8 cellular contexts compared by ENCODE assay signal in genomic region chr12:121579981-121580868, GRCh38. TPM values are rescaled to one million over a fixed set of nuclear protein-coding genes. Genes with fewer than 3 reads are reported as not detected.
DNase-seq lines count a peak whose midpoint lies in the region; ATAC-seq and TF ChIP-seq lines count a peak whose summit lies in the region.

No MANE protein-coding gene starts in this region.

- TF ChIP-seq POLR2A in lower leg skin (IDR thresholded peaks at IDR 0.05), result no peak

- H3K27ac ChIP-seq in GM23338 (ENCODE audit: low read depth), result peak overlapping the region; percentile 100

- peaks cover 9% of the 10 kb centered on the region for H4K20me1 ChIP-seq in GM23338 (replicated peaks; ENCODE audit: insufficient read depth)

- H3K9me3 Mint-ChIP-seq in GM23338, result no peaks in the 10 kb centered on the region

- H3K9me2 ChIP-seq in GM23338 (ENCODE audit: insufficient read depth), result no peaks in the 10 kb centered on the region

- H3K4me1 Mint-ChIP-seq in GM23338, result peaks cover 37% of the 10 kb centered on the region

- ATAC-seq in GM23338, result peak; percentile 6
- no peak for ATAC-seq in HG02973 (IDR thresholded peaks at IDR 0.05; ENCODE audit: unreplicated experiment)

- DNase-seq in Ammon's horn (ENCODE audit: low spot score), result peak; percentile 79
- DNase-seq in GM23338 (ENCODE audit: low spot score), result peak; percentile 92
- DNase-seq in NCI-H510A treated with DMSO at 0.1 percent for 48 hours (lab: John Stamatoyannopoulos, UW), result peak; percentile 92
- peak; percentile 42 to 59 for DNase-seq in activated CD4-positive, alpha-beta T cell treated with anti-CD3 and anti-CD28 coated beads, Interleukin-2, amount 50 U/mL, for 24 hours (ENCODE audit: low read depth in 1 of 2, low spot score in 1 of 2)
- DNase-seq in dermis microvascular lymphatic vessel endothelial cell (ENCODE audit: low read depth in 2 of 2), result peak; percentile 20 to 62
- peak; percentile 53 to 94 for DNase-seq in lower leg skin (ENCODE audit: low spot score in 2 of 2)
- peak; percentile 50 to 66 for DNase-seq in stimulated activated CD4-positive, alpha-beta T cell treated with anti-CD3 and anti-CD28 coated beads, Interleukin-4, amount 100 ng/mL, for 4 hours

- no peaks in the 10 kb centered on the region for H3K27me3 ChIP-seq in GM23338 (ENCODE audit: insufficient read depth)

- peak overlapping the region; percentile 97 for H3K4me2 ChIP-seq in GM23338

- no peak overlapping the region for H2AFZ ChIP-seq in GM23338

- peaks cover 43% of the 10 kb centered on the region for H3F3A ChIP-seq in GM23338 (replicated peaks; ENCODE audit: low read depth)

- peak overlapping the region; percentile 90 for H3K4me3 ChIP-seq in GM23338
- peak overlapping the region; percentile 41 for H3K4me3 ChIP-seq in lower leg skin (ENCODE audit: low read depth, poor library complexity, severe bottlenecking)

- WGBS in lower leg skin, 2 donors, result 0 to 3% methylated on average over 35 to 54 of the region's 54 CpGs

- peak overlapping the region; percentile 90 for H3K4me3 Mint-ChIP-seq in GM23338

- H3K4me1 ChIP-seq in GM23338 (ENCODE audit: insufficient read depth), result peaks cover 26% of the 10 kb centered on the region

- TF ChIP-seq CTCF in GM23338 (conservative IDR thresholded peaks at IDR 0.05; ENCODE audit: low read depth in 2 of 2), result no peak
- no peak for TF ChIP-seq CTCF in lower leg skin (IDR thresholded peaks at IDR 0.05)

- H3K27ac Mint-ChIP-seq in GM23338, result peak overlapping the region; percentile 99

- peaks cover 70% of the 10 kb centered on the region for H3K79me2 ChIP-seq in GM23338 (replicated peaks; ENCODE audit: insufficient read depth)

- peaks cover 24% of the 10 kb centered on the region for H3K36me3 Mint-ChIP-seq in GM23338 (ENCODE audit: low read depth)

- intact Hi-C loops in lower leg skin (cut with DNase I; ENCODE audit: low total_unique reads), result loop anchor here (10.0 kb wide), 1 partner anchor 45 kb away; the partner anchor contains the start of gene ORAI1

- H3K27me3 Mint-ChIP-seq in GM23338 (ENCODE audit: insufficient read depth, low read depth, poor library complexity), result peaks cover 10% of the 10 kb centered on the region

- H3K36me3 ChIP-seq in GM23338 (ENCODE audit: insufficient read depth), result peaks cover 9% of the 10 kb centered on the region

TF ChIP-seq in GM23338, 12 proteins besides CTCF, POLR2A, EP300 and RAD21 (continues in another document):
- no peak for TF ChIP-seq ZNF331 (CRISPR knock-in tag; IDR thresholded peaks at IDR 0.05; ENCODE audit: low read depth)
- TF ChIP-seq CREB1 (CRISPR knock-in tag; IDR thresholded peaks at IDR 0.05; ENCODE audit: low read depth), result peak; percentile 89
- peak; percentile 61 for TF ChIP-seq POLR2AphosphoS5 (IDR thresholded peaks at IDR 0.05; ENCODE audit: low read depth)
- no peak for TF ChIP-seq REST (IDR thresholded peaks at IDR 0.05; ENCODE audit: unreplicated experiment)
- no peak for TF ChIP-seq ZNF462 (CRISPR knock-in tag; IDR thresholded peaks at IDR 0.05)
- no peak for TF ChIP-seq EZH2 (IDR thresholded peaks at IDR 0.05; ENCODE audit: low read depth, unreplicated experiment)

RNA-seq across cellular contexts. Expression of gene KDM2B, which starts 0.6 kb away (rescaled TPM):
- 137 and 161 TPM in 2 replicates for total RNA-seq in GM23338 (2014; rRNA removed; shearing (Covaris generic))
- polyA plus RNA-seq in GM23338 (2016; fragmentation: Nextera tagmentation; extraction: Ambion mirVana), result 59.4 and 64.4 TPM in 2 replicates
- 19.8 and 24.0 TPM in 2 replicates for total RNA-seq in dermis microvascular lymphatic vessel endothelial cell
- 10 to 100 TPM; 28.9 to 72.1 (median 47.9) TPM for total RNA-seq in lower leg skin

RNA-seq across cellular contexts. Expression of gene ORAI1, which starts 46.1 kb away (rescaled TPM):
- 31.0 and 32.0 TPM in 2 replicates for total RNA-seq in GM23338 (2014; rRNA removed; shearing (Covaris generic))
- 22.2 and 23.7 TPM in 2 replicates for polyA plus RNA-seq in GM23338 (2016; fragmentation: Nextera tagmentation; extraction: Ambion mirVana)
- total RNA-seq in dermis microvascular lymphatic vessel endothelial cell (8.1 and 14.7 TPM in 2 replicates), lower leg skin (10 to 100 TPM; 65.1 to 77.7 (median 69.6) TPM)

Comparison
In these comparisons a context has a peak if more than half of its experiments do, and no peak if none do; other contexts are left out.
1. DNase-seq: peak in every context shown above with its lines; median percentile 92 in GM23338; 92 in NCI-H510A treated with DMSO at 0.1 percent for 48 hours; 79 in Ammon's horn; 74 in lower leg skin; 58 in stimulated activated CD4-positive, alpha-beta T cell treated with anti-CD3 and anti-CD28 coated beads, Interleukin-4, amount 100 ng/mL, for 4 hours; 50 in activated CD4-positive, alpha-beta T cell treated with anti-CD3 and anti-CD28 coated beads, Interleukin-2, amount 50 U/mL, for 24 hours; 41 in dermis microvascular lymphatic vessel endothelial cell.